ENCODE assay signal across 1 cellular context in the genomic region with DNA sequence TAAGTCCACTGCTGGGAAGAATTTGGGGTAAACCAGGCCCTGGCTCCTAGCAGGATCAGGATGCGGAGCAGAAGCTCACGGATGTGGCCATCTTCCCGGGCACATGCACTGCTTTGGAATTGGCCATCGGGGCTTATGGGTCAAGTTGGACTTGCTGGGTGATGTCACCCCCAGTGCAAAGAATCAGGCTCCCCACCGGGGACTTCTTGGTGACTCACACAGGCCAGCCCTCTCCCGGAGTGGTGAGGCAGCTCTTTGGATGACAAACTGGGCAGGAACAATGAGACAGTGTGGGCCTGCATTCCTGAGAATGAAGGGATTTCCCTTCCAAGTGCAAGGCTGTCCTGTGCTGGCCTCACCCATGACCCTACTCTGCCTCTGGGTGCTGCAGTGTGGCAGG.
TF ChIP-seq lines count a peak whose summit lies in the region.

No MANE protein-coding gene starts in this region.

TF ChIP-seq in K562, 482 proteins besides CTCF, POLR2A, EP300 and RAD21 (continued from another document):
- TF ChIP-seq, protein P1, sequence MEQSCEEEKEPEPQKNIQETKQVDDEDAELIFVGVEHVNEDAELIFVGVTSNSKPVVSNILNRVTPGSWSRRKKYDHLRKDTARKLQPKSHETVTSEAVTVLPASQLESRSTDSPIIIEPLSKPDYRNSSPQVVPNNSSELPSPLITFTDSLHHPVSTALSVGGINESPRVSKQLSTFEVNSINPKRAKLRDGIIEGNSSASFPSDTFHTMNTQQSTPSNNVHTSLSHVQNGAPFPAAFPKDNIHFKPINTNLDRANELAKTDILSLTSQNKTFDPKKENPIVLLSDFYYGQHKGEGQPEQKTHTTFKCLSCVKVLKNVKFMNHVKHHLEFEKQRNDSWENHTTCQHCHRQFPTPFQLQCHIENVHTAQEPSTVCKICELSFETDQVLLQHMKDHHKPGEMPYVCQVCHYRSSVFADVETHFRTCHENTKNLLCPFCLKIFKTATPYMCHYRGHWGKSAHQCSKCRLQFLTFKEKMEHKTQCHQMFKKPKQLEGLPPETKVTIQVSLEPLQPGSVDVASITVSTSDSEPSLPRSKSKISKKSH (CRISPR knock-in tag; IDR thresholded peaks at IDR 0.05): no peak
